In genomic region chr14:54844479-54844878, GRCh38 we compare ENCODE assay signal across 15 cellular contexts. TPM values are rescaled to one million over a fixed set of nuclear protein-coding genes. Genes with fewer than 3 reads are reported as not detected.
DNase-seq lines count a peak whose midpoint lies in the region; ATAC-seq, FAIRE-seq and TF ChIP-seq lines count a peak whose summit lies in the region.
"Had no signal": no experiment of that assay in that cellular context is flagged by ENCODE, and none has a peak within 500 bp of the region (broad histone marks: within the 10 kb centered on the region; RNA-seq: fewer than 3 reads in every experiment).

No MANE protein-coding gene starts in this region.

- no peak for DNase-seq in activated naive CD4-positive, alpha-beta T cell treated with anti-CD3 and anti-CD28 coated beads, Interleukin-2, amount 10 ng/mL, durations not matched to agents 7 days and 5 days
- DNase-seq in activated naive CD4-positive, alpha-beta T cell treated with anti-CD3 and anti-CD28 coated beads for 36 hours = no peak
- DNase-seq in left lobe of liver (ENCODE audit: low spot score) (no peak), progenitor cell of endocrine pancreas (ENCODE audit: low spot score, unreplicated experiment) (no peak), D721Med (ENCODE audit: insufficient read length, low spot score) (no peak), GM12892 (ENCODE audit: insufficient read length) (no peak), COLO668 (lab: John Stamatoyannopoulos, UW; ENCODE audit: unreplicated experiment) (no peak)
- DNase-seq: 8988T; AML-193; CD8-positive, alpha-beta memory T cell; DMS 273 treated with DMSO at 0.1 percent for 48 hours; H7 had no signal

- H3K27me3 Mint-ChIP-seq in activated naive CD4-positive, alpha-beta T cell treated with anti-CD3 and anti-CD28 coated beads, Interleukin-2, amount 10 ng/mL, durations not matched to agents 7 days and 5 days = no peaks in the 10 kb centered on the region
- H3K27me3 Mint-ChIP-seq in activated naive CD4-positive, alpha-beta T cell treated with anti-CD3 and anti-CD28 coated beads for 36 hours (ENCODE audit: low read depth) = no peaks in the 10 kb centered on the region
- no peaks in the 10 kb centered on the region for H3K27me3 Mint-ChIP-seq in progenitor cell of endocrine pancreas
- H3K27me3 Mint-ChIP-seq: CD8-positive, alpha-beta memory T cell had no signal

- FAIRE-seq in D721Med (lab: Jason Lieb, UNC) (no peak), GM12892 (lab: Jason Lieb, UNC) (no peak)
- FAIRE-seq: GM18507 had no signal

- ATAC-seq in left lobe of liver = peak; percentile 53
- ATAC-seq in GM21529 (IDR thresholded peaks at IDR 0.05; ENCODE audit: unreplicated experiment) = no peak
- ATAC-seq: GM23338 had no signal

- CTCF ChIA-PET in activated naive CD4-positive, alpha-beta T cell treated with anti-CD3 and anti-CD28 coated beads, Interleukin-2, amount 10 ng/mL, durations not matched to agents 7 days and 5 days (lab: Charles Lee) = interaction anchor here (0.7 kb wide), 1 partner anchor 68 kb away, joined by 3 read pairs; no protein-coding TSS in a partner anchor
- CTCF ChIA-PET in activated naive CD4-positive, alpha-beta T cell treated with anti-CD3 and anti-CD28 coated beads for 36 hours (lab: Charles Lee) = no interaction called here

- no peaks in the 10 kb centered on the region for H3K9me3 Mint-ChIP-seq in activated naive CD4-positive, alpha-beta T cell treated with anti-CD3 and anti-CD28 coated beads, Interleukin-2, amount 10 ng/mL, durations not matched to agents 7 days and 5 days
- no peaks in the 10 kb centered on the region for H3K9me3 Mint-ChIP-seq in activated naive CD4-positive, alpha-beta T cell treated with anti-CD3 and anti-CD28 coated beads for 36 hours
- no peaks in the 10 kb centered on the region for H3K9me3 Mint-ChIP-seq in progenitor cell of endocrine pancreas (ENCODE audit: low read depth)
- H3K9me3 Mint-ChIP-seq: CD8-positive, alpha-beta memory T cell; GM23338 had no signal

- intact Hi-C loops in activated naive CD4-positive, alpha-beta T cell treated with anti-CD3 and anti-CD28 coated beads for 36 hours (cut with micrococcal nuclease) = no loop called here

- no peak for TF ChIP-seq POLR2A in GM12892 (IDR thresholded peaks at IDR 0.05; ENCODE audit: low read depth, low read length)

- no peak overlapping the region for H3K4me3 Mint-ChIP-seq in activated naive CD4-positive, alpha-beta T cell treated with anti-CD3 and anti-CD28 coated beads, Interleukin-2, amount 10 ng/mL, durations not matched to agents 7 days and 5 days
- H3K4me3 Mint-ChIP-seq in activated naive CD4-positive, alpha-beta T cell treated with anti-CD3 and anti-CD28 coated beads for 36 hours = no peak overlapping the region
- H3K4me3 Mint-ChIP-seq in progenitor cell of endocrine pancreas (ENCODE audit: low read depth) = no peak overlapping the region
- H3K4me3 Mint-ChIP-seq: CD8-positive, alpha-beta memory T cell; GM23338 had no signal

- no peak for TF ChIP-seq CTCF in progenitor cell of endocrine pancreas (IDR thresholded peaks at IDR 0.05; ENCODE audit: unreplicated experiment)
- TF ChIP-seq CTCF in D721Med (IDR thresholded peaks at IDR 0.05; ENCODE audit: insufficient read depth, missing control alignments) = no peak

- peaks cover 41% of the 10 kb centered on the region for H3K36me3 Mint-ChIP-seq in activated naive CD4-positive, alpha-beta T cell treated with anti-CD3 and anti-CD28 coated beads, Interleukin-2, amount 10 ng/mL, durations not matched to agents 7 days and 5 days
- H3K36me3 Mint-ChIP-seq in activated naive CD4-positive, alpha-beta T cell treated with anti-CD3 and anti-CD28 coated beads for 36 hours (ENCODE audit: low read depth) = peaks cover 29% of the 10 kb centered on the region
- H3K36me3 Mint-ChIP-seq in progenitor cell of endocrine pancreas (ENCODE audit: insufficient read depth) = peaks cover 18% of the 10 kb centered on the region

- no peaks in the 10 kb centered on the region for H3K4me1 Mint-ChIP-seq in activated naive CD4-positive, alpha-beta T cell treated with anti-CD3 and anti-CD28 coated beads, Interleukin-2, amount 10 ng/mL, durations not matched to agents 7 days and 5 days
- no peaks in the 10 kb centered on the region for H3K4me1 Mint-ChIP-seq in activated naive CD4-positive, alpha-beta T cell treated with anti-CD3 and anti-CD28 coated beads for 36 hours (ENCODE audit: low read depth)
- peaks cover 7% of the 10 kb centered on the region for H3K4me1 Mint-ChIP-seq in progenitor cell of endocrine pancreas (ENCODE audit: low read depth)

- H3K27ac Mint-ChIP-seq in activated naive CD4-positive, alpha-beta T cell treated with anti-CD3 and anti-CD28 coated beads, Interleukin-2, amount 10 ng/mL, durations not matched to agents 7 days and 5 days = peak overlapping the region; percentile 64
- H3K27ac Mint-ChIP-seq in activated naive CD4-positive, alpha-beta T cell treated with anti-CD3 and anti-CD28 coated beads for 36 hours = no peak overlapping the region
- H3K27ac Mint-ChIP-seq in progenitor cell of endocrine pancreas = peak overlapping the region; percentile 46
- H3K27ac Mint-ChIP-seq: GM23338 had no signal

RNA-seq across cellular contexts. Expression of gene GCH1, which starts 58.1 kb away (rescaled TPM):
- 10 to 100 TPM; 56.8 to 57.3 TPM for total RNA-seq in activated naive CD4-positive, alpha-beta T cell treated with anti-CD3 and anti-CD28 coated beads for 36 hours
- total RNA-seq in left lobe of liver (71.0 TPM), progenitor cell of endocrine pancreas (33.4 and 35.4 TPM in 2 replicates)
- polyA plus RNA-seq in GM12892 (2012; ENCODE audit: missing spikeins) = 22.5 TPM
